In the genomic region with DNA sequence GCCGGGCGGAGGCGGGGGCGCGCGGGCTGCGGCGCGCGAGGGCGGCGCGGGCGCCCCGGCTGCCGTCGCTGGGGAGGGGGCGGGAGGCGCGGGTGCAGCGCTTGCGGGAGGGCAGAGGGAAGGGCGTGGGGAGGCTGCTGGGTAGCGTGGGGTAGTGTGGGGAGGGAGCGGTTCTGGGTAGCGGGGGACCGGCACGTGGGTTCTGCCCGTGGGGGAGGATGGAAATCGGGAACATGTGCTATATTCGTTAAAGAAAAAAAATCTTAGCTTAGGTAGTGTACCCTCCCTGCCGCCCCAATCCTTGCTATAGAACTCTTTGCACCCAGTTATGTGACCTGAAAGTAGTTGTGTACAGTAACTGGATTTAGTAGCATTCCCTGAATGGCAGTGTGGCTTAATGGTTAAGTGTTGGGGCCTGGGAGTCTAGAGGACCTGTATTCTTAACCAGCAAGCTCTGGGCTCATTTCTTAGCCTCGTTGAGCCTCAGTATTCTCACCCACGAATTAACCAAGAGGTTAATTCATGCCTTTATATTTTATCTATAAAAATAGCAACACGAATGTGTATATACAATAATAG, we compare ENCODE assay signal across 9 cellular contexts. TPM values are rescaled to one million over a fixed set of nuclear protein-coding genes. Genes with fewer than 3 reads are reported as not detected.
A peak's percentile ranks its signal among the peaks of the same experiment; 100 is the strongest.
DNase-seq lines count a peak whose midpoint lies in the region; ATAC-seq, FAIRE-seq and TF ChIP-seq lines count a peak whose summit lies in the region.
"Had no signal": no experiment of that assay in that cellular context is flagged by ENCODE, and none has a peak within 500 bp of the region (broad histone marks: within the 10 kb centered on the region; RNA-seq: fewer than 3 reads in every experiment).

No MANE protein-coding gene starts in this region.

- DNase-seq in EL (peak; percentile 23), H1 (ENCODE audit: low read depth in 1 of 2, low spot score in 2 of 2) (no peak), LoVo (ENCODE audit: low spot score) (no peak)
- peak; percentile 66 for DNase-seq in activated CD4-positive, alpha-beta T cell treated with anti-CD3 and anti-CD28 coated beads for 36 hours
- peak in 1 of 10 donors; percentile 75 for DNase-seq in naive thymus-derived CD8-positive, alpha-beta T cell
- DNase-seq in stimulated activated naive CD4-positive, alpha-beta T cell treated with Interleukin-2 at 50 U/mL for 16 hours (lab: John Stamatoyannopoulos, UW): peak; percentile 52

- H2BK120ac ChIP-seq in H1 (replicated peaks; ENCODE audit: low read depth, low read length): no peak overlapping the region

- intact Hi-C loops in activated CD4-positive, alpha-beta T cell treated with anti-CD3 and anti-CD28 coated beads for 36 hours (cut with DNase I, micrococcal nuclease): loop anchor here (1.0 to 5.0 kb wide), 13 partner anchors 10 to 1360 kb away; a partner anchor contains a TSS

- H3K27ac Mint-ChIP-seq in activated CD4-positive, alpha-beta T cell treated with anti-CD3 and anti-CD28 coated beads for 36 hours: peak overlapping the region; percentile 90
- H3K27ac Mint-ChIP-seq in naive thymus-derived CD8-positive, alpha-beta T cell: peak overlapping the region; percentile 60 to 97 (median 92)

- peaks cover 0 to 2% of the 10 kb centered on the region in 2 experiments for H4K20me1 ChIP-seq in H1 (replicated peaks in 1 of 2; ENCODE audit: control insufficient read depth in 1 of 2, insufficient read depth in 2 of 2, low read length in 2 of 2)

- no peak for TF ChIP-seq CTCF in H1 (IDR thresholded peaks at IDR 0.05; ENCODE audit: control extremely low read depth in 1 of 3, insufficient read depth in 1 of 3, low read depth in 1 of 3, low read length in 3 of 3)

- H3K79me2 ChIP-seq in H1 (ENCODE audit: control insufficient read depth in 1 of 2, insufficient read depth in 2 of 2, low read length in 2 of 2): peaks cover 11 to 50% of the 10 kb centered on the region in 2 experiments

- H2BK20ac ChIP-seq in H1 (ENCODE audit: low read length): no peak overlapping the region

- peak overlapping the region; percentile 69 for H3K56ac ChIP-seq in H1 (replicated peaks; ENCODE audit: insufficient read length, low read depth, low read length)

- TF ChIP-seq EP300 in H1 (IDR thresholded peaks at IDR 0.05; ENCODE audit: borderline replicate concordance in 1 of 2, low read depth in 2 of 2, low read length in 2 of 2): no peak

- H4K91ac ChIP-seq in H1 (replicated peaks; ENCODE audit: insufficient read length, low read length): peak overlapping the region; percentile 30

- H2BK5ac ChIP-seq in H1 (ENCODE audit: low read depth, low read length): peak overlapping the region; percentile 21; the same call in 1 of the 2 replicates

- no peaks in the 10 kb centered on the region for H3K27me3 Mint-ChIP-seq in activated CD4-positive, alpha-beta T cell treated with anti-CD3 and anti-CD28 coated beads for 36 hours
- H3K27me3 Mint-ChIP-seq in naive thymus-derived CD8-positive, alpha-beta T cell: no peaks in the 10 kb centered on the region

- H3K9ac ChIP-seq in H1 (replicated peaks in 1 of 4; ENCODE audit: extremely low read depth in 1 of 4, low read depth in 3 of 4, low read length in 3 of 4): peak overlapping the region; percentile 21 to 98 (median 60); a peak in 5 of 7 replicates

- peak overlapping the region; percentile 15; the same call in 1 of the 2 replicates for H2AFZ ChIP-seq in H1 (ENCODE audit: low read length)

- no peak overlapping the region for H2AK5ac ChIP-seq in H1 (ENCODE audit: low read depth, low read length)

- no peaks in the 10 kb centered on the region for H3K27me3 ChIP-seq in H1 (replicated peaks in 1 of 4; ENCODE audit: control insufficient read depth in 3 of 4, extremely low read depth in 1 of 4, insufficient read depth in 3 of 4, low read length in 3 of 4)

- H4K5ac ChIP-seq in H1 (ENCODE audit: insufficient read length, low read depth, low read length): no peak overlapping the region

- no peak overlapping the region for H3K27ac ChIP-seq in H1 (ENCODE audit: low read depth, low read length)

- H3K36me3 Mint-ChIP-seq in activated CD4-positive, alpha-beta T cell treated with anti-CD3 and anti-CD28 coated beads for 36 hours (ENCODE audit: low read depth): peaks cover 18% of the 10 kb centered on the region
- H3K36me3 Mint-ChIP-seq in naive thymus-derived CD8-positive, alpha-beta T cell: peaks cover 0 to 11% (median 0%) of the 10 kb centered on the region in 3 donors

- H2BK12ac ChIP-seq in H1 (ENCODE audit: low read depth, low read length): no peak overlapping the region

- H3K79me1 ChIP-seq in H1 (ENCODE audit: low read depth, low read length): peaks cover 7% of the 10 kb centered on the region; the same call in 1 of the 2 replicates

- peaks cover 1 to 6% (median 3%) of the 10 kb centered on the region in 4 experiments; a peak in 4 of 7 replicates for H3K4me1 ChIP-seq in H1 (replicated peaks in 1 of 4; ENCODE audit: control insufficient read depth in 3 of 4, insufficient read depth in 4 of 4, low read length in 3 of 4)

- H4K8ac ChIP-seq in H1 (ENCODE audit: extremely low read depth, insufficient read depth, low read length): no peak overlapping the region

- no peak for TF ChIP-seq RAD21 in H1 (IDR thresholded peaks at IDR 0.05 in 1 of 2, conservative IDR thresholded peaks at IDR 0.05 in 1 of 2; ENCODE audit: low read depth in 2 of 2, low read length in 2 of 2)

- H3K18ac ChIP-seq in H1 (ENCODE audit: extremely low read depth, low read length): peak overlapping the region; percentile 32

- peaks cover 33% of the 10 kb centered on the region for H3K4me1 Mint-ChIP-seq in activated CD4-positive, alpha-beta T cell treated with anti-CD3 and anti-CD28 coated beads for 36 hours
- H3K4me1 Mint-ChIP-seq in naive thymus-derived CD8-positive, alpha-beta T cell: peaks cover 16 to 51% (median 38%) of the 10 kb centered on the region in 4 donors

- H3K14ac ChIP-seq in H1 (ENCODE audit: insufficient read length): peak overlapping the region; percentile 89

- H3K36me3 ChIP-seq in H1 (ENCODE audit: control insufficient read depth in 2 of 4, insufficient read depth in 4 of 4, low read length in 3 of 4): no peaks in the 10 kb centered on the region

- POLR2A ChIA-PET in activated CD4-positive, alpha-beta T cell treated with anti-CD3 and anti-CD28 coated beads for 36 hours (lab: Charles Lee): interaction anchor here (0.6 kb wide), 1 partner anchor 1635 kb away, joined by 8 read pairs; no protein-coding TSS in a partner anchor
- POLR2A ChIA-PET in H1 (lab: Charles Lee; ENCODE audit: partially characterized antibody): interaction anchor here (0.8 to 1.5 kb wide), 3 partner anchors 13 to 158 kb away, joined by 3 to 6 read pairs (median 3); no protein-coding TSS in a partner anchor
- POLR2A ChIA-PET in naive thymus-derived CD8-positive, alpha-beta T cell (lab: Charles Lee): interaction anchor here (0.5 to 2.0 kb wide), 10 partner anchors 14 to 137 kb away, joined by 3 to 9 read pairs (median 4); a partner anchor contains a TSS

- CTCF ChIA-PET in activated CD4-positive, alpha-beta T cell treated with anti-CD3 and anti-CD28 coated beads for 36 hours (lab: Charles Lee): interaction anchor here (0.7 to 1.1 kb wide), 4 partner anchors 9 to 47 kb away, joined by 3 read pairs; no protein-coding TSS in a partner anchor
- CTCF ChIA-PET in H1 (lab: Charles Lee; ENCODE audit: partially characterized antibody): interaction anchor here (0.5 to 1.6 kb wide), 3 partner anchors 15 to 221 kb away, joined by 3 to 4 read pairs (median 3); no protein-coding TSS in a partner anchor

- H3K4me2 ChIP-seq in H1 (ENCODE audit: insufficient read depth in 1 of 2, low read depth in 2 of 2, low read length in 2 of 2): peak overlapping the region; percentile 71 to 77

- H3K23ac ChIP-seq in H1 (ENCODE audit: insufficient read length): no peak overlapping the region

- H2BK15ac ChIP-seq in H1 (ENCODE audit: low read length): no peak overlapping the region

- peak overlapping the region; percentile 65 to 81 (median 75) for H3K4me3 ChIP-seq in H1 (ENCODE audit: extremely low read depth in 1 of 4, insufficient read depth in 2 of 4, low read depth in 3 of 4, low read length in 4 of 4)

- H3K4ac ChIP-seq in H1 (replicated peaks; ENCODE audit: insufficient read length, low read depth, low read length): no peak overlapping the region

- 6% methylated on average over 7 of the region's 35 CpGs; no CpG with 5 or more reads in 1 of the 2 experiments for WGBS in H1 (ENCODE audit: extremely low coverage in 1 of 2, insufficient coverage in 1 of 2, insufficient read length in 1 of 2, insufficient replicate concordance in 2 of 2, low coverage in 1 of 2, low lambda C conversion rate in 2 of 2, missing lambda C conversion rate in 1 of 2), 2 experiments

- ATAC-seq in HG03280 (IDR thresholded peaks at IDR 0.05; ENCODE audit: unreplicated experiment): peak; percentile 25
- ATAC-seq in activated CD4-positive, alpha-beta T cell treated with anti-CD3 and anti-CD28 coated beads for 36 hours: no peak
- ATAC-seq in naive thymus-derived CD8-positive, alpha-beta T cell: peak; percentile 52 to 66
- ATAC-seq in HG03439 (IDR thresholded peaks at IDR 0.05; ENCODE audit: unreplicated experiment): no peak

- no peak for TF ChIP-seq POLR2A in H1 (IDR thresholded peaks at IDR 0.05; ENCODE audit: control extremely low read depth in 1 of 2, low read depth in 2 of 2, low read length in 2 of 2)

- H3K4me3 Mint-ChIP-seq in activated CD4-positive, alpha-beta T cell treated with anti-CD3 and anti-CD28 coated beads for 36 hours: peak overlapping the region; percentile 86
- peak overlapping the region; percentile 80 to 96 (median 90) for H3K4me3 Mint-ChIP-seq in naive thymus-derived CD8-positive, alpha-beta T cell

- H3K9me3 ChIP-seq in H1 (ENCODE audit: insufficient read depth in 2 of 2, low read depth in 1 of 2, low read length in 1 of 2): no peaks in the 10 kb centered on the region

- H3K9me3 Mint-ChIP-seq in activated CD4-positive, alpha-beta T cell treated with anti-CD3 and anti-CD28 coated beads for 36 hours (ENCODE audit: low read depth): no peaks in the 10 kb centered on the region
- H3K9me3 Mint-ChIP-seq in naive thymus-derived CD8-positive, alpha-beta T cell: no peaks in the 10 kb centered on the region

- no peak for FAIRE-seq in H1 (lab: Jason Lieb, UNC)

- peaks cover 4% of the 10 kb centered on the region; the same call in 1 of the 2 replicates for H3K23me2 ChIP-seq in H1 (ENCODE audit: low read depth, low read length)

RNA-seq across cellular contexts. Expression of a gene that starts 0.6 kb away (rescaled TPM):
- 10 to 100 TPM; 60.4 to 66.2 TPM for total RNA-seq in activated CD4-positive, alpha-beta T cell treated with anti-CD3 and anti-CD28 coated beads for 36 hours
- 50.7 and 52.3 TPM in 2 replicates for total RNA-seq in H1 (2021; fragmentation: NEBNext Ultra II Directional; extraction: Animal tissue kit (Norgen Biotek cat#: 25700))
- polyA plus RNA-seq in H1 (2011; rRNA removed): 4.5 and 8.5 TPM in 2 replicates
- 14.2 TPM for polyA plus RNA-seq in H1 (2011; cell fraction: cytosol; rRNA removed)
- polyA plus RNA-seq in H1 (2011; cell fraction: nucleus; rRNA removed): 16.9 TPM
- polyA plus RNA-seq in H1 (2012, experiment 1 of 2): 23.8 to 36.5 TPM (median 28.8 TPM) in 4 replicates
- 5.4 TPM for polyA plus RNA-seq in H1 (2012, experiment 2 of 2)
- 35.1 TPM for polyA plus RNA-seq in H1 (2013, experiment 1 of 2)
- 34.3 TPM for polyA plus RNA-seq in H1 (2013, experiment 2 of 2)
- 42.8 and 74.6 TPM in 2 replicates for polyA minus RNA-seq in H1 (2011; rRNA and poly(A)+ RNA removed)
- 19.2 TPM for polyA minus RNA-seq in H1 (2011; cell fraction: cytosol; rRNA and poly(A)+ RNA removed)
- polyA minus RNA-seq in H1 (2011; cell fraction: nucleus; rRNA and poly(A)+ RNA removed): 83.9 TPM
- total RNA-seq in naive thymus-derived CD8-positive, alpha-beta T cell: 10 to 100 TPM; 57.3 to 58.6 TPM
- 10 to 100 TPM; 23.5 to 32.7 (median 31.3) TPM for polyA plus RNA-seq in naive thymus-derived CD8-positive, alpha-beta T cell

RNA-seq across cellular contexts. Expression of a gene that starts 48.1 kb away (rescaled TPM):
- not detected for total RNA-seq in activated CD4-positive, alpha-beta T cell treated with anti-CD3 and anti-CD28 coated beads for 36 hours
- total RNA-seq in H1 (2021; fragmentation: NEBNext Ultra II Directional; extraction: Animal tissue kit (Norgen Biotek cat#: 25700)): not detected in 2 replicates
- polyA plus RNA-seq in H1 (2011; rRNA removed): not detected in 2 replicates
- polyA plus RNA-seq in H1 (2011; cell fraction: cytosol; rRNA removed): not detected
- not detected for polyA plus RNA-seq in H1 (2011; cell fraction: nucleus; rRNA removed)
- polyA plus RNA-seq in H1 (2012, experiment 1 of 2): 0.21 to 0.38 TPM in 2 of 4 replicates, not detected in the others
- polyA plus RNA-seq in H1 (2012, experiment 2 of 2): 0.09 TPM
- not detected for polyA plus RNA-seq in H1 (2013, experiment 1 of 2)
- polyA plus RNA-seq in H1 (2013, experiment 2 of 2): not detected
- not detected in 2 replicates for polyA minus RNA-seq in H1 (2011; rRNA and poly(A)+ RNA removed)
- polyA minus RNA-seq in H1 (2011; cell fraction: cytosol; rRNA and poly(A)+ RNA removed): not detected
- not detected for polyA minus RNA-seq in H1 (2011; cell fraction: nucleus; rRNA and poly(A)+ RNA removed)
- 1 to 10 TPM; 2.3 to 2.8 TPM for total RNA-seq in naive thymus-derived CD8-positive, alpha-beta T cell
- under 1 TPM; 0.11 to 0.72 (median 0.22) TPM for polyA plus RNA-seq in naive thymus-derived CD8-positive, alpha-beta T cell
- total RNA-seq: SK-MEL-5 had no signal

Comparison
In these comparisons a context has a peak if more than half of its experiments do, and no peak if none do; other contexts are left out.
1. DNase-seq: peak in EL (single experiment), activated CD4-positive, alpha-beta T cell treated with anti-CD3 and anti-CD28 coated beads for 36 hours (single experiment) and stimulated activated naive CD4-positive, alpha-beta T cell treated with Interleukin-2 at 50 U/mL for 16 hours (single experiment); none in H1 (0 of 2) and LoVo (single experiment).
2. ATAC-seq: peak in HG03280 (single experiment) and naive thymus-derived CD8-positive, alpha-beta T cell (2 of 2); none in activated CD4-positive, alpha-beta T cell treated with anti-CD3 and anti-CD28 coated beads for 36 hours (single experiment) and HG03439 (single experiment).